12 cellular contexts compared by ENCODE assay signal in the genomic region with DNA sequence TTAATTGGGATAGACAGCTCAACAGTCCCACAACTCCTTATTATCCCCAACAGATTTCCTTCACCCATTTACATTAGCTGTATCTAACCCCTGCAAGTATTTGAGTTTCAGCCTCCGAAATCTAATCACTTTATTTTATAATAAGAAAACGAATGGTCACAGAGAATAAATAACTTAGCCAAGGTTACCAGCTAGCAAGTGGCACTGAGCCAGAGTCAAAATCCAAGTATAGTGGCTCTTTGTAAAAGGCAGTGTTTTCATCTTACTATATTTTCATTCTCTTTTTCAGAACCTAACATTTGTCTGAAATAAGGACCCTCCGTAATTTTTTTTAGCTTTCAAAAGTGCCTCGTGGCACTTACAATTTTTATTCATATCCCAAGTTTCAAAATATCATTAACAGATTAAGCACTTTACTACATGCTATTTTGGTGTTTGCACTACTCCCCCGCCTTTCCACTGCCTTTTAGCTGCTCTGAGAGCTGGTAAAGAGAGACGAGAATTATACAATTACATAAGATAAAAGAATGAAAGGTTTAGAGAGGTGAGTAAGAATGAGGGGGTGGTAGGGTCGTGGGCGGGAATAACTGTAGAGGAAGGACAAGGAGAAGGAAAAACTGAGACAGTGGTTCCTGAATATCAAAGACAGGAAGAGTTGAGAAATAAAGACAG. TPM values are rescaled to one million over a fixed set of nuclear protein-coding genes. Genes with fewer than 3 reads are reported as not detected.
DNase-seq lines count a peak whose midpoint lies in the region; ATAC-seq and TF ChIP-seq lines count a peak whose summit lies in the region.
"Had no signal": no experiment of that assay in that cellular context is flagged by ENCODE, and none has a peak within 500 bp of the region (broad histone marks: within the 10 kb centered on the region; RNA-seq: fewer than 3 reads in every experiment).

No MANE protein-coding gene starts in this region.

- TF ChIP-seq EP300 in tibial nerve (IDR thresholded peaks at IDR 0.05): no peak

- TF ChIP-seq CTCF in thoracic aorta (IDR thresholded peaks at IDR 0.05): no peak
- no peak for TF ChIP-seq CTCF in tibial nerve (IDR thresholded peaks at IDR 0.05)

- no peaks in the 10 kb centered on the region for H3K27me3 Mint-ChIP-seq in activated T-helper 2 cell treated with anti-CD3 and anti-CD28 coated beads, Interferon-gamma antibody, Interleukin-2, Interleukin-4, amounts not matched to agents 10 μg/mL and 5 μg/mL and 100 μg/mL, durations not matched to agents 14 hours and 24 hours and 36 hours (ENCODE audit: low read depth)

- peaks cover 36% of the 10 kb centered on the region for H3K4me1 Mint-ChIP-seq in activated T-helper 2 cell treated with anti-CD3 and anti-CD28 coated beads, Interferon-gamma antibody, Interleukin-2, Interleukin-4, amounts not matched to agents 10 μg/mL and 5 μg/mL and 100 μg/mL, durations not matched to agents 14 hours and 24 hours and 36 hours (ENCODE audit: low read depth)

- no peaks in the 10 kb centered on the region for H3K9me3 Mint-ChIP-seq in activated T-helper 2 cell treated with anti-CD3 and anti-CD28 coated beads, Interferon-gamma antibody, Interleukin-2, Interleukin-4, amounts not matched to agents 10 μg/mL and 5 μg/mL and 100 μg/mL, durations not matched to agents 14 hours and 24 hours and 36 hours

- H3K27ac ChIP-seq in thoracic aorta (peak overlapping the region in 1 of 2 donors; percentile 53), tibial nerve (peak overlapping the region in 2 of 4 donors; percentile 35 to 52)
- H3K27ac ChIP-seq: colonic mucosa, right lobe of liver had no signal

- H3K27ac Mint-ChIP-seq in activated T-helper 2 cell treated with anti-CD3 and anti-CD28 coated beads, Interferon-gamma antibody, Interleukin-2, Interleukin-4, amounts not matched to agents 10 μg/mL and 5 μg/mL and 100 μg/mL, durations not matched to agents 14 hours and 24 hours and 36 hours: peak overlapping the region; percentile 51

- H3K27me3 ChIP-seq in thoracic aorta (replicated peaks; ENCODE audit: insufficient read depth) (no peaks in the 10 kb centered on the region), tibial nerve (no peaks in the 10 kb centered on the region)
- H3K27me3 ChIP-seq: colonic mucosa, right lobe of liver had no signal

- 45 to 47% methylated on average over 8 of the region's 8 CpGs for WGBS in tibial nerve, 2 donors

- H3K4me1 ChIP-seq in thoracic aorta (ENCODE audit: control insufficient read depth in 1 of 2, low read depth in 2 of 2) (peaks cover 4 to 24% of the 10 kb centered on the region in 2 donors), tibial nerve (peaks cover 0 to 25% (median 9%) of the 10 kb centered on the region in 4 donors)
- H3K4me1 ChIP-seq: colonic mucosa had no signal

- no peak for TF ChIP-seq POLR2A in tibial nerve (IDR thresholded peaks at IDR 0.05)

- no peaks in the 10 kb centered on the region for H3K36me3 ChIP-seq in thoracic aorta
- H3K36me3 ChIP-seq in tibial nerve: no peaks in the 10 kb centered on the region
- H3K36me3 ChIP-seq: colonic mucosa, right lobe of liver had no signal

- intact Hi-C loops in Right ventricle myocardium inferior (cut with DNase I) (no loop called here), Right ventricle myocardium superior (cut with DNase I) (no loop called here)
- intact Hi-C loops in activated T-helper 2 cell treated with anti-CD3 and anti-CD28 coated beads, Interferon-gamma antibody, Interleukin-2, Interleukin-4, amounts not matched to agents 10 μg/mL and 5 μg/mL and 100 μg/mL, durations not matched to agents 14 hours and 24 hours and 36 hours (cut with micrococcal nuclease): no loop called here

- H3K4me3 ChIP-seq in thoracic aorta (peak overlapping the region; percentile 62), tibial nerve (no peak overlapping the region)
- H3K4me3 ChIP-seq: colonic mucosa, right lobe of liver had no signal

- H3K4me3 Mint-ChIP-seq in activated T-helper 2 cell treated with anti-CD3 and anti-CD28 coated beads, Interferon-gamma antibody, Interleukin-2, Interleukin-4, amounts not matched to agents 10 μg/mL and 5 μg/mL and 100 μg/mL, durations not matched to agents 14 hours and 24 hours and 36 hours (ENCODE audit: low read depth): no peak overlapping the region

- no peak for ATAC-seq in Right ventricle myocardium inferior
- no peak for ATAC-seq in Right ventricle myocardium superior (ENCODE audit: poor library complexity)
- no peak for ATAC-seq in thoracic aorta (ENCODE audit: insufficient number of reproducible peaks, low FRiP score, low read depth)
- ATAC-seq in GM21737 (IDR thresholded peaks at IDR 0.05; ENCODE audit: unreplicated experiment): no peak
- ATAC-seq: right lobe of liver had no signal

- DNase-seq in Right ventricle myocardium inferior (ENCODE audit: missing footprints) (peak; percentile 26), Right ventricle myocardium superior (no peak), nucleus accumbens (lab: John Stamatoyannopoulos, UW) (peak in 30 of 56 donors; percentile 0 to 74 (median 18)), thoracic aorta (ENCODE audit: low spot score) (no peak), UCSD-AML1 (lab: John Stamatoyannopoulos, UW; ENCODE audit: unreplicated experiment) (no peak), tibial nerve (ENCODE audit: low spot score in 2 of 2) (no peak)
- DNase-seq in activated T-helper 2 cell treated with anti-CD3 and anti-CD28 coated beads, Interferon-gamma antibody, Interleukin-2, Interleukin-4, amounts not matched to agents 10 μg/mL and 5 μg/mL and 100 μg/mL, durations not matched to agents 14 hours and 24 hours and 36 hours (ENCODE audit: low spot score): no peak
- DNase-seq: C1 segment of cervical spinal cord, colonic mucosa, NCI-H1930, right lobe of liver had no signal

- H3K9me3 ChIP-seq in thoracic aorta (no peaks in the 10 kb centered on the region), tibial nerve (no peaks in the 10 kb centered on the region)
- H3K9me3 ChIP-seq: colonic mucosa, right lobe of liver had no signal

- H3K36me3 Mint-ChIP-seq in activated T-helper 2 cell treated with anti-CD3 and anti-CD28 coated beads, Interferon-gamma antibody, Interleukin-2, Interleukin-4, amounts not matched to agents 10 μg/mL and 5 μg/mL and 100 μg/mL, durations not matched to agents 14 hours and 24 hours and 36 hours (ENCODE audit: low read depth): peaks cover 10% of the 10 kb centered on the region

RNA-seq across cellular contexts. Expression of gene USP15, which starts 3.7 kb away (rescaled TPM):
- total RNA-seq in Right ventricle myocardium inferior (50.7 TPM), Right ventricle myocardium superior (55.0 TPM), thoracic aorta (100 to 1,000 TPM in 1 of 2 donors, 10 to 100 TPM in 1; 39.5 to 128 TPM), tibial nerve (10 to 100 TPM; 70.8 to 99.4 (median 77.9) TPM)
- 82.4 and 91.1 TPM in 2 replicates for total RNA-seq in activated T-helper 2 cell treated with anti-CD3 and anti-CD28 coated beads, Interferon-gamma antibody, Interleukin-2, Interleukin-4, amounts not matched to agents 10 μg/mL and 5 μg/mL and 100 μg/mL, durations not matched to agents 14 hours and 24 hours and 36 hours

Comparison
In these comparisons a context has a peak if more than half of its experiments do, and no peak if none do; other contexts are left out.
1. DNase-seq: peak in Right ventricle myocardium inferior (single experiment) and nucleus accumbens (30 of 56); none in Right ventricle myocardium superior (single experiment), activated T-helper 2 cell treated with anti-CD3 and anti-CD28 coated beads, Interferon-gamma antibody, Interleukin-2, Interleukin-4, amounts not matched to agents 10 μg/mL and 5 μg/mL and 100 μg/mL, durations not matched to agents 14 hours and 24 hours and 36 hours (single experiment), thoracic aorta (single experiment), UCSD-AML1 (single experiment) and tibial nerve (0 of 2).